ENCODE assay signal across 21 cellular contexts in the genomic region with DNA sequence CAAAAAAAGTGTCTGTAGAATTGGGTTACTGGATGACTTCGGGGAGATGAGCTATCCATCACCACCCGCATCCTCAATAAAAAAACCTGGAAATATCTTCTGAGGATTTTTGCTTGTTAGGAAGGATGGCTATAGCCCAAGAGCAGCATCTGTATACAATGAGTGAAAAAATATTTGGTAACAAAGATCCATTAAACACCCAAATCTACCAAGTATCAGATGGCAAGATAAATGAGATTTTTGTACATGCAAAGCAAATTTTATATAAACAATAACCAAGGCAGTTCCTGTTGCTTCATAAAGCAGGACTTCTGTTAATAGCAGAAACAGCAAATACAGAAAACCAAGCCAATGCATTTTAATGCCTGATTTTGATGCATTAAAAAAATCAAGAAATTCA.
DNase-seq lines count a peak whose midpoint lies in the region; ATAC-seq and TF ChIP-seq lines count a peak whose summit lies in the region.
"Had no signal": no experiment of that assay in that cellular context is flagged by ENCODE, and none has a peak within 500 bp of the region (broad histone marks: within the 10 kb centered on the region; RNA-seq: fewer than 3 reads in every experiment).

No MANE protein-coding gene starts in this region.

- H3K27ac ChIP-seq in IMR-90 (ENCODE audit: insufficient read depth, low read length) (no peak overlapping the region), PC-3 (ENCODE audit: low read length) (no peak overlapping the region)
- H3K27ac ChIP-seq: 22Rv1, BLaER1, C4-2B had no signal

- no peak overlapping the region for H2BK20ac ChIP-seq in IMR-90 (ENCODE audit: low read depth, low read length)

- H3K36me3 ChIP-seq in IMR-90 (ENCODE audit: control insufficient read depth, insufficient read depth, low read length) (no peaks in the 10 kb centered on the region), PC-3 (ENCODE audit: low read depth, low read length) (no peaks in the 10 kb centered on the region), BE2C (no peaks in the 10 kb centered on the region)
- H3K36me3 ChIP-seq: BLaER1 had no signal

- CTCF ChIA-PET in IMR-90 (lab: Yijun Ruan, JAX) (interaction anchor here (0.9 to 1.3 kb wide), 3 partner anchors 8 to 164 kb away, joined by 3 read pairs; no protein-coding TSS in a partner anchor), PC-3 (lab: Charles Lee) (no interaction called here)

- no peak for ATAC-seq in IMR-90 (ENCODE audit: low read depth)
- no peak for ATAC-seq in PC-3
- ATAC-seq: CD8-positive, alpha-beta T cell; GM12878 had no signal

- H4K5ac ChIP-seq in IMR-90 (ENCODE audit: low read depth, low read length), result no peak overlapping the region

- peak overlapping the region; percentile 70; the same call in 1 of the 2 replicates for H3K18ac ChIP-seq in IMR-90 (ENCODE audit: low read depth, low read length)

- H3K4me1 ChIP-seq in IMR-90 (ENCODE audit: control insufficient read depth, insufficient read depth, low read length) (peaks cover 18% of the 10 kb centered on the region), PC-3 (ENCODE audit: insufficient read depth, low read length) (peaks cover 3% of the 10 kb centered on the region; the same call in 1 of the 2 replicates), BE2C (no peaks in the 10 kb centered on the region)
- H3K4me1 ChIP-seq: BLaER1, Caco-2 had no signal

- no peaks in the 10 kb centered on the region for H3K79me1 ChIP-seq in IMR-90 (ENCODE audit: low read depth in 1 of 2, low read length in 2 of 2)

- POLR2A ChIA-PET in IMR-90 (lab: Charles Lee; ENCODE audit: unreplicated experiment), result no interaction called here
- POLR2A ChIA-PET in PC-3 (lab: Charles Lee; ENCODE audit: unreplicated experiment), result no interaction called here

- TF ChIP-seq POLR2A in IMR-90 (IDR thresholded peaks at IDR 0.05; ENCODE audit: low read depth, low read length), result no peak

- DNase-seq in AG10803 (ENCODE audit: low read depth) (peak; percentile 71), IMR-90 (peak; percentile 4), dedifferentiated amniotic fluid mesenchymal stem cell (ENCODE audit: extremely low spot score) (peak; percentile 18), fibroblast of gingiva (ENCODE audit: low read depth) (peak; percentile 76), AG08396 (ENCODE audit: low spot score) (no peak), PC-3 (no peak), BE2C (no peak)
- DNase-seq in central memory CD4-positive, alpha-beta T cell, result no peak
- DNase-seq: Caco-2; CD8-positive, alpha-beta T cell; DMS153; DND-41; EL; GDM1; H9; HFFc6 had no signal

- dilution Hi-C loops in IMR-90 (cut with HindIII; ENCODE audit: low sequenced_read_pairs, unreplicated experiment), result no loop called here

- no peaks in the 10 kb centered on the region for H3F3A ChIP-seq in PC-3 (ENCODE audit: low read length, unreplicated experiment)

- H2BK120ac ChIP-seq in IMR-90 (ENCODE audit: low read depth, low read length), result no peak overlapping the region

- H2AFZ ChIP-seq in IMR-90 (replicated peaks; ENCODE audit: low read length, poor library complexity), result no peak overlapping the region
- H2AFZ ChIP-seq in PC-3 (ENCODE audit: low read length), result no peak overlapping the region
- H2AFZ ChIP-seq: GM23338 had no signal

- WGBS in IMR-90 (ENCODE audit: extremely low coverage in 2 of 2, insufficient read length in 1 of 2), 2 experiments, result no CpG with 5 or more reads among the region's 2 CpGs

- no peak overlapping the region for H2AK9ac ChIP-seq in IMR-90 (replicated peaks; ENCODE audit: low read depth, low read length, poor library complexity)

- H4K91ac ChIP-seq in IMR-90 (ENCODE audit: insufficient read depth, low read depth, low read length), result no peak overlapping the region

- H3K27me3 ChIP-seq in IMR-90 (ENCODE audit: control insufficient read depth, insufficient read depth, low read length) (no peaks in the 10 kb centered on the region), PC-3 (ENCODE audit: low read length) (0 out of 2 replicates have a peak, but pooled peaks cover 8% of the 10 kb centered on the region), BE2C (no peaks in the 10 kb centered on the region)
- H3K27me3 ChIP-seq: BLaER1 had no signal

- peak overlapping the region; percentile 14 for H2BK5ac ChIP-seq in IMR-90 (ENCODE audit: low read depth, low read length, poor library complexity, severe bottlenecking)

- H3K9me3 ChIP-seq in IMR-90 (ENCODE audit: control insufficient read depth, insufficient read depth, low read length) (no peaks in the 10 kb centered on the region), PC-3 (ENCODE audit: low read length) (no peaks in the 10 kb centered on the region), BE2C (no peaks in the 10 kb centered on the region)
- H3K9me3 ChIP-seq: BLaER1, Caco-2 had no signal

- no peak overlapping the region for H3K56ac ChIP-seq in IMR-90 (ENCODE audit: extremely low read depth, insufficient read depth, low read length)

- no peak for TF ChIP-seq RAD21 in IMR-90 (IDR thresholded peaks at IDR 0.05; ENCODE audit: low read length)

- intact Hi-C loops in IMR-90 (cut with micrococcal nuclease), result loop anchor here (5.0 kb wide), 1 partner anchor 52 kb away; no protein-coding TSS in a partner anchor
- intact Hi-C loops in PC-3 (cut with micrococcal nuclease), result loop anchor here (1.0 to 5.0 kb wide), 2 partner anchors 182 to 236 kb away; no protein-coding TSS in a partner anchor

- H3K4me2 ChIP-seq in IMR-90 (ENCODE audit: low read depth, low read length) (no peak overlapping the region), PC-3 (ENCODE audit: low read length) (no peak overlapping the region)
- H3K4me2 ChIP-seq: BLaER1, GM23338 had no signal

- no peak overlapping the region for H3K4ac ChIP-seq in IMR-90 (ENCODE audit: low read depth, low read length)

- H3K9ac ChIP-seq in IMR-90 (ENCODE audit: low read depth, low read length), result no peak overlapping the region
- no peak overlapping the region for H3K9ac ChIP-seq in PC-3 (ENCODE audit: low read length)
- H3K9ac ChIP-seq: BLaER1 had no signal

- H3K9me1 ChIP-seq in IMR-90 (ENCODE audit: insufficient read depth, low read length), result peaks cover 8% of the 10 kb centered on the region

- in situ Hi-C loops in IMR-90 (cut with MboI; ENCODE audit: low sequenced_read_pairs), result loop anchor here (5.0 kb wide), 1 partner anchor 197 kb away; no protein-coding TSS in a partner anchor

- H4K20me1 ChIP-seq in IMR-90 (ENCODE audit: insufficient read depth, low read length) (no peaks in the 10 kb centered on the region), PC-3 (ENCODE audit: low read length) (no peaks in the 10 kb centered on the region)
- H4K20me1 ChIP-seq: BLaER1 had no signal

- H3K4me3 ChIP-seq in AG10803 (ENCODE audit: low read length), result no peak overlapping the region
- no peak overlapping the region for H3K4me3 ChIP-seq in IMR-90 (ENCODE audit: insufficient read depth, low read depth, low read length)
- no peak overlapping the region for H3K4me3 ChIP-seq in PC-3 (ENCODE audit: low read length)
- H3K4me3 ChIP-seq in BE2C (ENCODE audit: low read depth, low read length), result no peak overlapping the region
- H3K4me3 ChIP-seq: BLaER1, GM12878, GM23338 had no signal

- H4K8ac ChIP-seq in IMR-90 (ENCODE audit: low read depth in 2 of 2, low read length in 2 of 2), result no peak overlapping the region

- no peaks in the 10 kb centered on the region for H3K9me2 ChIP-seq in PC-3 (replicated peaks; ENCODE audit: low read length)

- no peak for TF ChIP-seq CTCF in AG10803 (conservative IDR thresholded peaks at IDR 0.05; ENCODE audit: low read length)
- TF ChIP-seq CTCF in IMR-90 (conservative IDR thresholded peaks at IDR 0.05; ENCODE audit: low read depth, low read length), result no peak
- no peak for TF ChIP-seq CTCF in PC-3 (conservative IDR thresholded peaks at IDR 0.05; ENCODE audit: low read depth, low read length)
- no peak for TF ChIP-seq CTCF in BE2C (IDR thresholded peaks at IDR 0.05; ENCODE audit: low read depth, low read length)

- no peaks in the 10 kb centered on the region for H3K79me2 ChIP-seq in PC-3 (ENCODE audit: low read length)

- H3K23ac ChIP-seq in IMR-90 (ENCODE audit: low read depth, low read length), result no peak overlapping the region

- no peak overlapping the region for H2BK15ac ChIP-seq in IMR-90 (ENCODE audit: low read depth, low read length)

- no peak overlapping the region for H3K14ac ChIP-seq in IMR-90 (replicated peaks; ENCODE audit: low read depth, low read length)

- BruUV-seq in IMR-90 (replicated peaks; lab: Mats Ljungman, UMichigan), result no TSS peak
- BruUV-seq in PC-3 (replicated peaks; lab: Mats Ljungman, UMichigan), result no TSS peak

- no peak overlapping the region for H2AK5ac ChIP-seq in IMR-90 (ENCODE audit: low read depth, low read length)

TF ChIP-seq in IMR-90, 13 proteins besides CTCF, POLR2A, EP300 and RAD21:
- TF ChIP-seq BHLHE40 (IDR thresholded peaks at IDR 0.05; ENCODE audit: low read depth, low read length), result no peak
- no peak for TF ChIP-seq CHD1 (IDR thresholded peaks at IDR 0.05; ENCODE audit: low read depth, low read length)
- TF ChIP-seq MAZ (IDR thresholded peaks at IDR 0.05; ENCODE audit: borderline replicate concordance, low read depth, low read length), result no peak
- TF ChIP-seq, protein P1, sequence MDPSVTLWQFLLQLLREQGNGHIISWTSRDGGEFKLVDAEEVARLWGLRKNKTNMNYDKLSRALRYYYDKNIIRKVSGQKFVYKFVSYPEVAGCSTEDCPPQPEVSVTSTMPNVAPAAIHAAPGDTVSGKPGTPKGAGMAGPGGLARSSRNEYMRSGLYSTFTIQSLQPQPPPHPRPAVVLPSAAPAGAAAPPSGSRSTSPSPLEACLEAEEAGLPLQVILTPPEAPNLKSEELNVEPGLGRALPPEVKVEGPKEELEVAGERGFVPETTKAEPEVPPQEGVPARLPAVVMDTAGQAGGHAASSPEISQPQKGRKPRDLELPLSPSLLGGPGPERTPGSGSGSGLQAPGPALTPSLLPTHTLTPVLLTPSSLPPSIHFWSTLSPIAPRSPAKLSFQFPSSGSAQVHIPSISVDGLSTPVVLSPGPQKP (IDR thresholded peaks at IDR 0.05; ENCODE audit: borderline replicate concordance, low read depth, low read length), result no peak
- TF ChIP-seq MAFK (IDR thresholded peaks at IDR 0.05; ENCODE audit: low read depth, low read length), result no peak
- TF ChIP-seq FOS (IDR thresholded peaks at IDR 0.05; ENCODE audit: low read depth, low read length), result no peak
- no peak for TF ChIP-seq CEBPB (IDR thresholded peaks at IDR 0.05; ENCODE audit: low read depth, low read length)
- no peak for TF ChIP-seq RCOR1 (IDR thresholded peaks at IDR 0.05; ENCODE audit: insufficient replicate concordance, low read length)
- TF ChIP-seq RFX5 (IDR thresholded peaks at IDR 0.05; ENCODE audit: low read depth, low read length), result no peak

Comparison
In these comparisons a context has a peak if more than half of its experiments do, and no peak if none do; other contexts are left out.
1. DNase-seq: peak in AG10803 (single experiment), IMR-90 (single experiment), dedifferentiated amniotic fluid mesenchymal stem cell (single experiment) and fibroblast of gingiva (single experiment); none in AG08396 (single experiment), PC-3 (single experiment), BE2C (single experiment) and central memory CD4-positive, alpha-beta T cell (single experiment).